ENCODE assay signal across 9 cellular contexts in the genomic region with DNA sequence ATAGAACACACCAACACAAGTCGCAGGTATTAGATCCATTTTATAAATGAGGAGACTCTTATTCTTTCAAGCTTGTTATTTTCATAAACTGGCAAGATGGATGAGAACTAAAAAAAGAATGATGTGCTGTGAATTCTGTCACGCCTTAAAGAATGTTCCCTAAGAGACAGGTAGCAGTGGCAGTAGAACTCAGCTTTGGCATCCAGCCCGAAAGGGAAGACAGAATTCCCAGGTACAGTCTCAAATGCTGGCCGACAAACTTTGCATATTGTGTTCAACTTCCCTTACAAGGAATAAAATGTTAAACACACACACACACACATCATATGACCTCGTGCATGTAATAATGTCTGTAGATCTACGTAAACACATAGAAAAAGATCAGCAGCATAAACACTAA. TPM values are rescaled to one million over a fixed set of nuclear protein-coding genes. Genes with fewer than 3 reads are reported as not detected.
"Had no signal": no experiment of that assay in that cellular context is flagged by ENCODE, and none has a peak within 500 bp of the region (broad histone marks: within the 10 kb centered on the region; RNA-seq: fewer than 3 reads in every experiment).

No MANE protein-coding gene starts in this region.

- ATAC-seq: HCT116, K562 had no signal

- H3K36me3 ChIP-seq: HAP-1 had no signal

- DNase-seq: GOT3, H7, HFFc6, IMR-90 had no signal

- H3K4me3 ChIP-seq: HAP-1, K562 had no signal

- H3K9me3 ChIP-seq: HAP-1 had no signal

RNA-seq across cellular contexts. Expression of gene TMEM272, which starts 3.2 kb away (rescaled TPM):
- total RNA-seq: H4, H7, HFFc6, HT-29, IMR-90 had no signal
- polyA plus RNA-seq: IMR-90 had no signal

RNA-seq across cellular contexts. Expression of gene CCDC70, which starts 20.0 kb away (rescaled TPM):
- total RNA-seq: H4, H7, HFFc6, HT-29, IMR-90, K562 had no signal
- polyA plus RNA-seq: IMR-90, K562 had no signal
